ENCODE assay signal across 14 cellular contexts in genomic region chr6:9121551-9121950, GRCh38.
"Had no signal": no experiment of that assay in that cellular context is flagged by ENCODE, and none has a peak within 500 bp of the region (broad histone marks: within the 10 kb centered on the region; RNA-seq: fewer than 3 reads in every experiment).

No MANE protein-coding gene starts in this region.

- H3K9me3 ChIP-seq: gastrocnemius medialis, left lung, sigmoid colon had no signal

- H3K4me3 ChIP-seq: gastrocnemius medialis, heart right ventricle, left lung, sigmoid colon had no signal

- H3K27ac ChIP-seq: gastrocnemius medialis, heart right ventricle, left lung, sigmoid colon had no signal

- H3K4me1 ChIP-seq: gastrocnemius medialis, heart right ventricle, left lung, sigmoid colon had no signal

- ATAC-seq: effector memory CD8-positive, alpha-beta T cell; gastrocnemius medialis; heart right ventricle; left lung had no signal

- DNase-seq: activated CD4-positive, alpha-beta T cell treated with anti-CD3 and anti-CD28 coated beads, Interleukin-2, amount 10 ng/mL, durations not matched to agents 7 days and 5 days; activated CD4-positive, CD25-positive, alpha-beta regulatory T cell; activated CD8-positive, alpha-beta memory T cell treated with anti-CD3 and anti-CD28 coated beads for 24 hours; activated naive CD4-positive, alpha-beta T cell treated with Interleukin-2 at 50 U/mL for 16 hours; cortex of kidney; effector memory CD8-positive, alpha-beta T cell; gastrocnemius medialis; heart right ventricle; islet precursor cell; sigmoid colon; stimulated activated naive CD4-positive, alpha-beta T cell; substantia nigra; trophoblast cell had no signal

- H3K36me3 ChIP-seq: gastrocnemius medialis, heart right ventricle, left lung, sigmoid colon had no signal

- H3K27me3 ChIP-seq: gastrocnemius medialis, heart right ventricle, left lung, sigmoid colon had no signal
